In genomic region chrY:17122191-17122590, GRCh38 we compare ENCODE assay signal across 16 cellular contexts.
DNase-seq lines count a peak whose midpoint lies in the region; ATAC-seq and TF ChIP-seq lines count a peak whose summit lies in the region.
"Had no signal": no experiment of that assay in that cellular context is flagged by ENCODE, and none has a peak within 500 bp of the region (broad histone marks: within the 10 kb centered on the region; RNA-seq: fewer than 3 reads in every experiment).

No MANE protein-coding gene starts in this region.

- no peak overlapping the region for H3K27ac ChIP-seq in RWPE2 (ENCODE audit: poor library complexity, severe bottlenecking)
- H3K27ac ChIP-seq: 22Rv1; A549; BLaER1 treated with 17β-estradiol and CSF1 and Interleukin-3, amounts not matched to agents 10 nM and 100 nM; C4-2B had no signal

- H3K27me3 ChIP-seq in RWPE2 (ENCODE audit: insufficient read depth, poor library complexity, severe bottlenecking): no peaks in the 10 kb centered on the region
- H3K27me3 ChIP-seq: BLaER1 treated with 17β-estradiol and CSF1 and Interleukin-3, amounts not matched to agents 10 nM and 100 nM had no signal

- no peaks in the 10 kb centered on the region for H3K9me3 ChIP-seq in RWPE2 (ENCODE audit: severe bottlenecking)
- H3K9me3 ChIP-seq: A549; BLaER1 treated with 17β-estradiol and CSF1 and Interleukin-3, amounts not matched to agents 10 nM and 100 nM; Caco-2 had no signal

- TF ChIP-seq POLR2A in erythroblast (IDR thresholded peaks at IDR 0.05; ENCODE audit: low read length): no peak

- TF ChIP-seq CTCF in RWPE2 (IDR thresholded peaks at IDR 0.05; ENCODE audit: poor library complexity, severe bottlenecking) (no peak), fibroblast of villous mesenchyme (IDR thresholded peaks at IDR 0.05; ENCODE audit: insufficient read depth, low read depth, low read length) (no peak)

- no peak for DNase-seq in RWPE2 (ENCODE audit: low spot score)
- DNase-seq in fibroblast of villous mesenchyme (ENCODE audit: low read depth): peak; percentile 51
- DNase-seq in renal cortical epithelial cell (ENCODE audit: low read depth): peak; percentile 0
- no peak for DNase-seq in activated T-cell treated with anti-CD3 and anti-CD28 coated beads for 4 hours
- no peak for DNase-seq in erythroblast (lab: John Stamatoyannopoulos, UW)
- DNase-seq: AML-193; Caco-2; Calu3; CD4-positive, alpha-beta T cell; CD8-positive, alpha-beta T cell; DMS79 treated with DMSO at 0.1 percent for 48 hours; GF-D8 had no signal

- ATAC-seq in RWPE2 (ENCODE audit: low read depth): 0 out of 3 replicates have a peak, but pooled peaks have one; percentile 23
- ATAC-seq: A549; CD8-positive, alpha-beta T cell had no signal

- no peaks in the 10 kb centered on the region for H3K36me3 ChIP-seq in RWPE2 (ENCODE audit: low read depth)
- H3K36me3 ChIP-seq: BLaER1 treated with 17β-estradiol and CSF1 and Interleukin-3, amounts not matched to agents 10 nM and 100 nM had no signal

- H3K4me1 ChIP-seq in RWPE2 (ENCODE audit: insufficient read depth, poor library complexity, severe bottlenecking): no peaks in the 10 kb centered on the region
- H3K4me1 ChIP-seq: A549; BLaER1 treated with 17β-estradiol and CSF1 and Interleukin-3, amounts not matched to agents 10 nM and 100 nM; Caco-2 had no signal

- H3K4me3 ChIP-seq in RWPE2 (ENCODE audit: severe bottlenecking): no peak overlapping the region
- no peak overlapping the region for H3K4me3 ChIP-seq in fibroblast of villous mesenchyme (ENCODE audit: low read depth, low read length)
- H3K4me3 ChIP-seq: A549; BLaER1 treated with 17β-estradiol and CSF1 and Interleukin-3, amounts not matched to agents 10 nM and 100 nM had no signal

Comparison
In these comparisons a context has a peak if more than half of its experiments do, and no peak if none do; other contexts are left out.
1. DNase-seq: peak in fibroblast of villous mesenchyme (single experiment) and renal cortical epithelial cell (single experiment); none in RWPE2 (single experiment), activated T-cell treated with anti-CD3 and anti-CD28 coated beads for 4 hours (single experiment) and erythroblast (0 of 2).